8 cellular contexts compared by ENCODE assay signal in genomic region chr2:21118302-21118920, GRCh38. TPM values are rescaled to one million over a fixed set of nuclear protein-coding genes. Genes with fewer than 3 reads are reported as not detected.
A peak's percentile ranks its signal among the peaks of the same experiment; 100 is the strongest.
DNase-seq lines count a peak whose midpoint lies in the region; ATAC-seq, FAIRE-seq and TF ChIP-seq lines count a peak whose summit lies in the region.

No MANE protein-coding gene starts in this region.

- H3K4ac ChIP-seq in trophoblast cell (ENCODE audit: low read depth, low read length): no peak overlapping the region

- H3K4me3 Mint-ChIP-seq in activated naive CD4-positive, alpha-beta T cell treated with anti-CD3 and anti-CD28 coated beads for 36 hours: no peak overlapping the region
- no peak overlapping the region for H3K4me3 Mint-ChIP-seq in stimulated activated memory B cell treated with anti-CD40 and anti-IgM and Interleukin-4, amounts not matched to agents 10 μg/mL and 1 μg/mL and 100 μg/mL, for 72 hours

- no peak overlapping the region for H4K8ac ChIP-seq in trophoblast cell (ENCODE audit: low read depth, low read length)

- no peak overlapping the region for H3K18ac ChIP-seq in trophoblast cell (ENCODE audit: low read length)

- no peaks in the 10 kb centered on the region for H3K79me1 ChIP-seq in trophoblast cell (ENCODE audit: low read length)

- WGBS in trophoblast cell (ENCODE audit: extremely low coverage, insufficient coverage, insufficient read length): no CpG with 5 or more reads among the region's 3 CpGs

- no peak overlapping the region for H3K23ac ChIP-seq in trophoblast cell (ENCODE audit: low read length)

- H3K4me3 ChIP-seq in fibroblast of mammary gland (ENCODE audit: control insufficient read depth, low read depth, low read length): no peak overlapping the region
- H3K4me3 ChIP-seq in trophoblast cell (ENCODE audit: low read depth, low read length): no peak overlapping the region

- H3K27me3 ChIP-seq in trophoblast cell (ENCODE audit: insufficient read depth, low read length): no peaks in the 10 kb centered on the region

- no peak overlapping the region for H3K27ac Mint-ChIP-seq in activated naive CD4-positive, alpha-beta T cell treated with anti-CD3 and anti-CD28 coated beads for 36 hours
- no peak overlapping the region for H3K27ac Mint-ChIP-seq in stimulated activated memory B cell treated with anti-CD40 and anti-IgM and Interleukin-4, amounts not matched to agents 10 μg/mL and 1 μg/mL and 100 μg/mL, for 72 hours

- TF ChIP-seq CTCF in fibroblast of mammary gland (conservative IDR thresholded peaks at IDR 0.05; ENCODE audit: control insufficient read depth, insufficient read depth, low read depth, low read length): peak; percentile 29

- no peak overlapping the region for H2AFZ ChIP-seq in trophoblast cell (ENCODE audit: insufficient read depth, low read length, poor library complexity)

- H4K12ac ChIP-seq in trophoblast cell (ENCODE audit: low read depth, low read length): no peak overlapping the region

- intact Hi-C loops in activated naive CD4-positive, alpha-beta T cell treated with anti-CD3 and anti-CD28 coated beads for 36 hours (cut with micrococcal nuclease): loop anchor here (1.0 kb wide), 2 partner anchors 75 to 457 kb away; no protein-coding TSS in a partner anchor

- no peak overlapping the region for H3K9ac ChIP-seq in trophoblast cell (ENCODE audit: low read length)

- H3K9me3 ChIP-seq in trophoblast cell (ENCODE audit: insufficient read depth, low read depth, low read length): no peaks in the 10 kb centered on the region

- H2AK5ac ChIP-seq in trophoblast cell (ENCODE audit: low read length): no peak overlapping the region

- H2BK120ac ChIP-seq in trophoblast cell (ENCODE audit: insufficient read depth, low read length, poor library complexity): no peak overlapping the region

- no peaks in the 10 kb centered on the region for H3K9me3 Mint-ChIP-seq in activated naive CD4-positive, alpha-beta T cell treated with anti-CD3 and anti-CD28 coated beads for 36 hours
- no peaks in the 10 kb centered on the region for H3K9me3 Mint-ChIP-seq in stimulated activated memory B cell treated with anti-CD40 and anti-IgM and Interleukin-4, amounts not matched to agents 10 μg/mL and 1 μg/mL and 100 μg/mL, for 72 hours

- no peaks in the 10 kb centered on the region for H3K4me1 ChIP-seq in trophoblast cell (ENCODE audit: control insufficient read depth in 1 of 2, insufficient read depth in 2 of 2, low read length in 2 of 2)

- FAIRE-seq in RCC 7860 (lab: Jason Lieb, UNC): peak; percentile 38

- no peak overlapping the region for H4K91ac ChIP-seq in trophoblast cell (ENCODE audit: low read depth, low read length)

- H3K36me3 ChIP-seq in trophoblast cell (ENCODE audit: control insufficient read depth in 1 of 2, insufficient read depth in 2 of 2, low read length in 2 of 2): no peaks in the 10 kb centered on the region

- no peak overlapping the region for H3K27ac ChIP-seq in trophoblast cell (ENCODE audit: low read depth, low read length)

- no peak overlapping the region for H3K4me2 ChIP-seq in trophoblast cell (ENCODE audit: low read length)

- no peaks in the 10 kb centered on the region for H3K36me3 Mint-ChIP-seq in activated naive CD4-positive, alpha-beta T cell treated with anti-CD3 and anti-CD28 coated beads for 36 hours (ENCODE audit: low read depth)
- no peaks in the 10 kb centered on the region for H3K36me3 Mint-ChIP-seq in stimulated activated memory B cell treated with anti-CD40 and anti-IgM and Interleukin-4, amounts not matched to agents 10 μg/mL and 1 μg/mL and 100 μg/mL, for 72 hours

- H3K4me1 Mint-ChIP-seq in activated naive CD4-positive, alpha-beta T cell treated with anti-CD3 and anti-CD28 coated beads for 36 hours (ENCODE audit: low read depth): no peaks in the 10 kb centered on the region
- H3K4me1 Mint-ChIP-seq in stimulated activated memory B cell treated with anti-CD40 and anti-IgM and Interleukin-4, amounts not matched to agents 10 μg/mL and 1 μg/mL and 100 μg/mL, for 72 hours: no peaks in the 10 kb centered on the region

- no peaks in the 10 kb centered on the region for H3K79me2 ChIP-seq in trophoblast cell (ENCODE audit: control insufficient read depth, insufficient read depth, low read length, poor library complexity)

- DNase-seq in activated naive CD4-positive, alpha-beta T cell treated with anti-CD3 and anti-CD28 coated beads for 36 hours: peak; percentile 41
- DNase-seq in activated naive CD4-positive, alpha-beta T cell treated with Interleukin-2 at 50 U/mL for 16 hours: no peak
- no peak for DNase-seq in RCC 7860 (ENCODE audit: low spot score)
- DNase-seq in fibroblast of mammary gland (ENCODE audit: low read depth): peak; percentile 26
- peak; percentile 13 to 61 for DNase-seq in trophoblast cell
- DNase-seq in amniotic stem cell (lab: John Stamatoyannopoulos, UW): no peak

- CTCF ChIA-PET in activated naive CD4-positive, alpha-beta T cell treated with anti-CD3 and anti-CD28 coated beads for 36 hours (lab: Charles Lee): interaction anchor here (1.1 to 3.3 kb wide), 2 partner anchors 73 to 75 kb away, joined by 3 to 13 read pairs; partner anchors contain the start of gene APOB

- H2BK5ac ChIP-seq in trophoblast cell (ENCODE audit: low read depth, low read length, poor library complexity): no peak overlapping the region

- ATAC-seq in HG03442 (IDR thresholded peaks at IDR 0.05; ENCODE audit: unreplicated experiment): peak; percentile 75
- no peak for ATAC-seq in stimulated activated memory B cell treated with anti-CD40 and anti-IgM and Interleukin-4, amounts not matched to agents 10 μg/mL and 1 μg/mL and 100 μg/mL, for 72 hours

- no peak overlapping the region for H2BK12ac ChIP-seq in trophoblast cell (ENCODE audit: low read length)

- peaks cover 8% of the 10 kb centered on the region for H3K27me3 Mint-ChIP-seq in activated naive CD4-positive, alpha-beta T cell treated with anti-CD3 and anti-CD28 coated beads for 36 hours (ENCODE audit: low read depth)
- H3K27me3 Mint-ChIP-seq in stimulated activated memory B cell treated with anti-CD40 and anti-IgM and Interleukin-4, amounts not matched to agents 10 μg/mL and 1 μg/mL and 100 μg/mL, for 72 hours: peaks cover 18% of the 10 kb centered on the region

- no peak overlapping the region for H3K14ac ChIP-seq in trophoblast cell (ENCODE audit: low read length)

RNA-seq across cellular contexts. Expression of gene TDRD15, which starts 5.4 kb away (rescaled TPM):
- total RNA-seq in activated naive CD4-positive, alpha-beta T cell treated with anti-CD3 and anti-CD28 coated beads for 36 hours: not detected
- polyA plus RNA-seq in trophoblast cell (2013): 0.01 TPM in 2 replicates

Comparison
In these comparisons a context has a peak if more than half of its experiments do, and no peak if none do; other contexts are left out.
1. DNase-seq: peak in activated naive CD4-positive, alpha-beta T cell treated with anti-CD3 and anti-CD28 coated beads for 36 hours (single experiment), fibroblast of mammary gland (single experiment) and trophoblast cell (2 of 2); none in activated naive CD4-positive, alpha-beta T cell treated with Interleukin-2 at 50 U/mL for 16 hours (single experiment), RCC 7860 (single experiment) and amniotic stem cell (single experiment).